In the genomic region with DNA sequence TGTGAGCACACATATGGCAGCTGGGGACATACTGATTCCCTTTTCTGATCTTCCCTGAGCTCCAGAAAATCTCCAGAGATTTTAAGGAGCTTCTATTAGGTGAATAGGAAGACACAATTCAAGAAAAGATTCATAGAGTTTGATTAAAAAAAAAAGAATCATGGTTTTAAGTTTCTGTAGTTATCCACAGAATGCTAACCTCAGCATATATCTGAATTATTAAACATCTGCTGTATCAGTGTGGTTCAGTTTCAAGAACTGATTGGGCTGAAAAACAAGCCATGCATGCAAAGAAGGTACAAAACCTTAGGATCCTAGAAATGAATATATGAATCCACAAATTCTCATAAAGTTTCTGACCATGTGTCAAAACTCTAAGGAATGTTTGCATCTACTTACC, we compare ENCODE assay signal across 24 cellular contexts.
DNase-seq lines count a peak whose midpoint lies in the region; ATAC-seq, FAIRE-seq and TF ChIP-seq lines count a peak whose summit lies in the region.
"Had no signal": no experiment of that assay in that cellular context is flagged by ENCODE, and none has a peak within 500 bp of the region (broad histone marks: within the 10 kb centered on the region; RNA-seq: fewer than 3 reads in every experiment).

No MANE protein-coding gene starts in this region.

- no peak overlapping the region for H3K4me3 Mint-ChIP-seq in activated T-cell treated with anti-CD3 and anti-CD28 coated beads, Interleukin-2, amount 50 U/mL, for 24 hours
- H3K4me3 Mint-ChIP-seq in glutamatergic neuron (ENCODE audit: unreplicated experiment): no peak overlapping the region
- H3K4me3 Mint-ChIP-seq: B cell; CD4-positive, CD25-positive, alpha-beta regulatory T cell; CD8-positive, alpha-beta T cell; GM23338; HFFc6 had no signal

- no peaks in the 10 kb centered on the region for H3K9me3 ChIP-seq in left ventricle myocardium inferior (replicated peaks)
- H3K9me3 ChIP-seq: BLaER1, Caco-2, HAP-1 had no signal

- no peaks in the 10 kb centered on the region for H4K20me1 ChIP-seq in KMS-11 (ENCODE audit: insufficient read depth)
- H4K20me1 ChIP-seq: BLaER1 had no signal

- H3K9ac ChIP-seq in KMS-11: no peak overlapping the region
- H3K9ac ChIP-seq: BLaER1 had no signal

- intact Hi-C loops in left ventricle myocardium inferior (cut with micrococcal nuclease): no loop called here

- H3K4me1 ChIP-seq in KMS-11 (ENCODE audit: low read depth, poor library complexity, severe bottlenecking): peaks cover 27% of the 10 kb centered on the region
- peaks cover 19% of the 10 kb centered on the region for H3K4me1 ChIP-seq in left ventricle myocardium inferior
- H3K4me1 ChIP-seq: BLaER1, Caco-2, HAP-1 had no signal

- no peaks in the 10 kb centered on the region for H3K9me3 Mint-ChIP-seq in activated T-cell treated with anti-CD3 and anti-CD28 coated beads, Interleukin-2, amount 50 U/mL, for 24 hours
- H3K9me3 Mint-ChIP-seq in glutamatergic neuron (ENCODE audit: unreplicated experiment): peaks cover 17% of the 10 kb centered on the region
- H3K9me3 Mint-ChIP-seq: CD4-positive, CD25-positive, alpha-beta regulatory T cell; CD8-positive, alpha-beta T cell; GM23338; HFFc6 had no signal

- H3K36me3 ChIP-seq in KMS-11 (ENCODE audit: insufficient read depth): no peaks in the 10 kb centered on the region
- no peaks in the 10 kb centered on the region for H3K36me3 ChIP-seq in left ventricle myocardium inferior
- H3K36me3 ChIP-seq: BLaER1, HAP-1 had no signal

- FAIRE-seq in D721Med (lab: Jason Lieb, UNC): peak; percentile 6
- FAIRE-seq: GM18507, H54 had no signal

- no peaks in the 10 kb centered on the region for H3K27me3 ChIP-seq in KMS-11 (ENCODE audit: insufficient read depth, low read depth)
- H3K27me3 ChIP-seq in left ventricle myocardium inferior (ENCODE audit: low read depth): no peaks in the 10 kb centered on the region
- H3K27me3 ChIP-seq: BLaER1 had no signal

- H3K4me2 ChIP-seq in KMS-11: peak overlapping the region; percentile 12; the same call in 1 of the 2 replicates
- H3K4me2 ChIP-seq: BLaER1, GM23338 had no signal

- H3K27ac Mint-ChIP-seq in activated T-cell treated with anti-CD3 and anti-CD28 coated beads, Interleukin-2, amount 50 U/mL, for 24 hours: peak overlapping the region; percentile 53
- H3K27ac Mint-ChIP-seq in glutamatergic neuron (ENCODE audit: unreplicated experiment): peak overlapping the region; percentile 22
- H3K27ac Mint-ChIP-seq: B cell; CD4-positive, CD25-positive, alpha-beta regulatory T cell; CD8-positive, alpha-beta T cell; GM23338; HFFc6 had no signal

- H3K27ac ChIP-seq in KMS-11 (peak overlapping the region; percentile 5; the same call in 1 of the 2 replicates), left ventricle myocardium inferior (replicated peaks) (no peak overlapping the region)
- H3K27ac ChIP-seq: BLaER1, C4-2B had no signal

- no peaks in the 10 kb centered on the region for H3K27me3 Mint-ChIP-seq in activated T-cell treated with anti-CD3 and anti-CD28 coated beads, Interleukin-2, amount 50 U/mL, for 24 hours
- H3K27me3 Mint-ChIP-seq in glutamatergic neuron (ENCODE audit: unreplicated experiment): peaks cover 7% of the 10 kb centered on the region
- H3K27me3 Mint-ChIP-seq: CD4-positive, CD25-positive, alpha-beta regulatory T cell had no signal

- peaks cover 37% of the 10 kb centered on the region for H3K4me1 Mint-ChIP-seq in activated T-cell treated with anti-CD3 and anti-CD28 coated beads, Interleukin-2, amount 50 U/mL, for 24 hours (ENCODE audit: low read depth)
- peaks cover 55% of the 10 kb centered on the region for H3K4me1 Mint-ChIP-seq in glutamatergic neuron (ENCODE audit: low read depth, unreplicated experiment)
- H3K4me1 Mint-ChIP-seq: B cell had no signal

- no peak for ATAC-seq in HG02938 (IDR thresholded peaks at IDR 0.05; ENCODE audit: unreplicated experiment)
- ATAC-seq: CD8-positive, alpha-beta T cell; GM12878; GM23338 had no signal

- peak overlapping the region; percentile 6; the same call in 1 of the 2 replicates for H2AFZ ChIP-seq in KMS-11 (ENCODE audit: low read depth)
- H2AFZ ChIP-seq: GM23338 had no signal

- no peak for TF ChIP-seq CTCF in D721Med (IDR thresholded peaks at IDR 0.05; ENCODE audit: insufficient read depth, missing control alignments)
- TF ChIP-seq CTCF in KMS-11 (conservative IDR thresholded peaks at IDR 0.05; ENCODE audit: low read depth, low read length): no peak
- no peak for TF ChIP-seq CTCF in glutamatergic neuron (IDR thresholded peaks at IDR 0.05; ENCODE audit: partially characterized antibody, unreplicated experiment)
- no peak for TF ChIP-seq CTCF in left ventricle myocardium inferior (IDR thresholded peaks at IDR 0.05; ENCODE audit: borderline replicate concordance)

- H3K36me3 Mint-ChIP-seq in activated T-cell treated with anti-CD3 and anti-CD28 coated beads, Interleukin-2, amount 50 U/mL, for 24 hours (ENCODE audit: low read depth): no peaks in the 10 kb centered on the region
- H3K36me3 Mint-ChIP-seq in glutamatergic neuron (ENCODE audit: unreplicated experiment): peaks cover 4% of the 10 kb centered on the region
- H3K36me3 Mint-ChIP-seq: CD4-positive, CD25-positive, alpha-beta regulatory T cell; CD8-positive, alpha-beta T cell had no signal

- H3K79me2 ChIP-seq in KMS-11 (ENCODE audit: insufficient read depth, low read depth): no peaks in the 10 kb centered on the region

- H3K4me3 ChIP-seq in KMS-11 (IDR thresholded peaks at IDR 0.05; ENCODE audit: insufficient read depth, low read depth, low read length): no peak overlapping the region
- no peak overlapping the region for H3K4me3 ChIP-seq in left ventricle myocardium inferior
- H3K4me3 ChIP-seq: BLaER1, GM12878, GM23338, HAP-1 had no signal

- no peak for DNase-seq in activated T-cell treated with anti-CD3 and anti-CD28 coated beads, Interleukin-2, amount 50 U/mL, for 24 hours
- no peak for DNase-seq in activated T-cell treated with anti-CD3 and anti-CD28 coated beads, Interleukin-2, amount 50 U/mL, for 1 hour
- DNase-seq in D721Med (ENCODE audit: insufficient read length, low spot score) (no peak), glutamatergic neuron (no peak), left ventricle myocardium inferior (no peak), H4 (ENCODE audit: low spot score) (no peak)
- DNase-seq: Caco-2; CD4-positive, CD25-positive, alpha-beta regulatory T cell; CD8-positive, alpha-beta T cell; DMS 273 treated with DMSO at 0.1 percent for 48 hours; DMS79; EL; GDM1; HFFc6 had no signal
